Comparison of ENCODE assay signal across 19 cellular contexts in genomic region chr2:44743473-44743872, GRCh38.
"Had no signal": no experiment of that assay in that cellular context is flagged by ENCODE, and none has a peak within 500 bp of the region (broad histone marks: within the 10 kb centered on the region; RNA-seq: fewer than 3 reads in every experiment).

No MANE protein-coding gene starts in this region.

- ATAC-seq: activated CD4-positive, CD25-positive, alpha-beta regulatory T cell treated with anti-CD3 and anti-CD28 coated beads, Interleukin-2, amount 50 U/mL, for 24 hours; activated CD8-positive, alpha-beta T cell treated with anti-CD3 and anti-CD28 coated beads for 36 hours; activated naive CD4-positive, alpha-beta T cell treated with anti-CD3 and anti-CD28 coated beads, Interleukin-2, amount 50 U/mL, for 72 hours had no signal

- DNase-seq: activated CD4-positive, alpha-beta T cell treated with anti-CD3 and anti-CD28 coated beads for 4 hours; activated CD8-positive, alpha-beta memory T cell treated with anti-CD3 and anti-CD28 coated beads, Interleukin-2, amount 50 U/mL, for 48 hours; activated CD8-positive, alpha-beta T cell treated with anti-CD3 and anti-CD28 coated beads for 36 hours; activated effector memory CD4-positive, alpha-beta T cell treated with anti-CD3 and anti-CD28 coated beads, Interleukin-2, amount 50 U/mL, for 16 hours; activated naive CD4-positive, alpha-beta T cell treated with Interleukin-2 at 50 U/mL for 16 hours; activated T-cell treated with anti-CD3 and anti-CD28 coated beads, Interleukin-2, amount 50 U/mL, for 24 hours; amygdala; IMR-90; Kasumi-1; KBM-7; NCI-H1092; NCI-H1436; NCI-H187 treated with DMSO at 0.1 percent for 48 hours; NCI-H510A treated with DMSO at 0.1 percent for 48 hours; NCI-H82; Peyer's patch; SHP77 had no signal
